1 cellular context compared by ENCODE assay signal in genomic region chr3:33420966-33421365, GRCh38.
TF ChIP-seq lines count a peak whose summit lies in the region.

No MANE protein-coding gene starts in this region.

TF ChIP-seq in HCT116, 20 proteins besides CTCF, POLR2A, EP300 and RAD21:
- TF ChIP-seq MAX (IDR thresholded peaks at IDR 0.05) (no peak), ZFX (IDR thresholded peaks at IDR 0.05) (no peak), JUND (IDR thresholded peaks at IDR 0.05) (no peak), TCF7L2 (IDR thresholded peaks at IDR 0.05; ENCODE audit: borderline replicate concordance, extremely low read depth, insufficient read depth, insufficient read length) (no peak), POLR2AphosphoS5 (IDR thresholded peaks at IDR 0.05; ENCODE audit: low read depth, low read length) (no peak), ELF1 (IDR thresholded peaks at IDR 0.05; ENCODE audit: borderline replicate concordance, low read depth) (no peak), SRF (IDR thresholded peaks at IDR 0.05; ENCODE audit: low read depth) (no peak), EZH2phosphoT487 (IDR thresholded peaks at IDR 0.05; ENCODE audit: borderline replicate concordance) (no peak), ZNF274 (IDR thresholded peaks at IDR 0.05; ENCODE audit: low read depth, low read length) (no peak), YY1 (IDR thresholded peaks at IDR 0.05; ENCODE audit: extremely low read depth, insufficient replicate concordance, low read depth, low read length) (no peak), CEBPB (IDR thresholded peaks at IDR 0.05; ENCODE audit: low read depth) (no peak), EZH2 (IDR thresholded peaks at IDR 0.05) (no peak), CBX3 (IDR thresholded peaks at IDR 0.05; ENCODE audit: low read depth) (no peak), SIN3A (IDR thresholded peaks at IDR 0.05; ENCODE audit: low read depth) (no peak), EGR1 (IDR thresholded peaks at IDR 0.05; ENCODE audit: low read depth) (no peak), FOSL1 (IDR thresholded peaks at IDR 0.05; ENCODE audit: low read depth) (no peak), SP1 (IDR thresholded peaks at IDR 0.05; ENCODE audit: low read depth) (no peak), REST (IDR thresholded peaks at IDR 0.05; ENCODE audit: low read depth) (no peak)
